In genomic region chr1:33472349-33472980, GRCh38 we compare ENCODE assay signal across 1 cellular context.
TF ChIP-seq lines count a peak whose summit lies in the region.

Gene ZSCAN20, plus strand, starts transcription at chr1:33472645. Its CDS starts 6,644 bp downstream, at chr1:33479289.

TF ChIP-seq in K562, 482 proteins besides CTCF, POLR2A, EP300 and RAD21 (continued from another document and continues in another):
- no peak for TF ChIP-seq MGA (IDR thresholded peaks at IDR 0.05)
- TF ChIP-seq ZNF644 (tag; IDR thresholded peaks at IDR 0.05; ENCODE audit: low read depth), result no peak
- TF ChIP-seq SRSF3 (IDR thresholded peaks at IDR 0.05; ENCODE audit: insufficient read depth, low read length), result no peak
- no peak for TF ChIP-seq ZNF165 (CRISPR knock-in tag; IDR thresholded peaks at IDR 0.05; ENCODE audit: borderline replicate concordance)
- TF ChIP-seq ETS2 (tag; IDR thresholded peaks at IDR 0.05; ENCODE audit: borderline replicate concordance, poor library complexity, severe bottlenecking), result no peak
- TF ChIP-seq ATF3 (IDR thresholded peaks at IDR 0.05), result no peak
- 0 out of 2 replicates have a peak, but pooled peaks have one; percentile 39 for TF ChIP-seq ATF3 (CRISPR knock-in tag; conservative IDR thresholded peaks at IDR 0.05)
- TF ChIP-seq TFAM (CRISPR knock-in tag; conservative IDR thresholded peaks at IDR 0.05), result no peak
- peak; percentile 16; the same call in 1 of the 2 replicates for TF ChIP-seq NFIC (IDR thresholded peaks at IDR 0.05)
- TF ChIP-seq PTTG1 (tag; IDR thresholded peaks at IDR 0.05; ENCODE audit: low read depth), result no peak
- TF ChIP-seq ETV5 (CRISPR knock-in tag; IDR thresholded peaks at IDR 0.05; ENCODE audit: low read depth), result no peak
- TF ChIP-seq SMARCE1 (IDR thresholded peaks at IDR 0.05), result peak; percentile 54; the same call in 1 of the 2 replicates
- TF ChIP-seq ETV1 (tag; conservative IDR thresholded peaks at IDR 0.05; ENCODE audit: low read depth), result no peak; the same call in 1 of the 2 replicates
- no peak for TF ChIP-seq RBM34 (IDR thresholded peaks at IDR 0.05; ENCODE audit: borderline replicate concordance, insufficient read depth, low read length)
- peak; percentile 46; the same call in 1 of the 2 replicates for TF ChIP-seq DIDO1 (tag; IDR thresholded peaks at IDR 0.05; ENCODE audit: low read depth)
- no peak for TF ChIP-seq ZZZ3 (IDR thresholded peaks at IDR 0.05)
- no peak for TF ChIP-seq MAFG (tag; conservative IDR thresholded peaks at IDR 0.05)
- no peak for TF ChIP-seq SETDB1 (IDR thresholded peaks at IDR 0.05; ENCODE audit: low read length)
- no peak for TF ChIP-seq ESRRB (CRISPR knock-in tag; IDR thresholded peaks at IDR 0.05; ENCODE audit: borderline replicate concordance)
- peak; percentile 94 for TF ChIP-seq ASH1L (IDR thresholded peaks at IDR 0.05; ENCODE audit: borderline replicate concordance, low read depth, partially characterized antibody)
- peak; percentile 39 for TF ChIP-seq MEIS2 (IDR thresholded peaks at IDR 0.05; ENCODE audit: partially characterized antibody)
- TF ChIP-seq MCM3 (IDR thresholded peaks at IDR 0.05), result no peak
- TF ChIP-seq E2F8 (IDR thresholded peaks at IDR 0.05; ENCODE audit: low read depth, partially characterized antibody), result peak; percentile 29
- TF ChIP-seq STAT6 (CRISPR knock-in tag; IDR thresholded peaks at IDR 0.05), result no peak
- no peak for TF ChIP-seq NFE2L1 (tag; IDR thresholded peaks at IDR 0.05; ENCODE audit: borderline replicate concordance, low read depth)
- TF ChIP-seq CREM (IDR thresholded peaks at IDR 0.05; ENCODE audit: low read depth), result peak; percentile 79
- peak in 2 of 3 experiments; percentile 83 to 97; a peak in 4 of 6 replicates for TF ChIP-seq ZBTB11 (CRISPR knock-in tag; IDR thresholded peaks at IDR 0.05)
- TF ChIP-seq CEBPZ (IDR thresholded peaks at IDR 0.05; ENCODE audit: borderline replicate concordance, low read depth, low read length), result peak; percentile 92; the same call in 1 of the 2 replicates
